In the genomic region with DNA sequence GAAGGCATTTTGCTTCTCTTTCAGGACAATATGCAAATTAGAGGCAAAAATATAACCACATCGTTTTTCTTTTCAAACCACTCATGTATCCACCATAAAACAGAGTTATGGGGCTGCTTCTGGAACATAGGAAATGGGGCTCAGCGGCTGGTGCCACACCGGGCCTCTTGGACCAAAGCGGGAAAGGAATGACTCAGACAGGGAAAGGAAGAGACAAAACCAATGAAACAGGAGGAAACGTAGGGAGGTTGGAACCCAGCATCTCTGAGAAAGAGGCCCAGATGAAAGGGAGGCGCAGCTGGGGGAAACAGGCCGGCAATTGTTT, we compare ENCODE assay signal across 15 cellular contexts. TPM values are rescaled to one million over a fixed set of nuclear protein-coding genes. Genes with fewer than 3 reads are reported as not detected.
DNase-seq lines count a peak whose midpoint lies in the region; ATAC-seq and TF ChIP-seq lines count a peak whose summit lies in the region.
"Had no signal": no experiment of that assay in that cellular context is flagged by ENCODE, and none has a peak within 500 bp of the region (broad histone marks: within the 10 kb centered on the region; RNA-seq: fewer than 3 reads in every experiment).

No MANE protein-coding gene starts in this region.

- TF ChIP-seq POLR2A in esophagus squamous epithelium (IDR thresholded peaks at IDR 0.05): no peak

- POLR2A ChIA-PET in Panc1 (lab: Charles Lee): no interaction called here

- H3K4me3 ChIP-seq in Panc1 (ENCODE audit: low read depth in 2 of 2, low read length in 2 of 2) (no peak overlapping the region), esophagus squamous epithelium (no peak overlapping the region), psoas muscle (no peak overlapping the region)
- H3K4me3 ChIP-seq: GM12878 had no signal

- TF ChIP-seq CTCF in C4-2B (conservative IDR thresholded peaks at IDR 0.05): no peak
- TF ChIP-seq CTCF in Panc1 (IDR thresholded peaks at IDR 0.05): no peak
- TF ChIP-seq CTCF in esophagus squamous epithelium (IDR thresholded peaks at IDR 0.05): no peak
- no peak for TF ChIP-seq CTCF in psoas muscle (IDR thresholded peaks at IDR 0.05)

- WGBS in esophagus squamous epithelium, 2 donors: 37 to 48% methylated on average over 7 of the region's 7 CpGs
- WGBS in psoas muscle, 3 donors: 38 to 56% (median 46%) methylated on average over 7 of the region's 7 CpGs

- no TSS peak for BruUV-seq in Panc1 (replicated peaks; lab: Mats Ljungman, UMichigan)

- no peaks in the 10 kb centered on the region for H3K36me3 ChIP-seq in Panc1 (ENCODE audit: control insufficient read depth, insufficient read depth, low read length)
- no peaks in the 10 kb centered on the region for H3K36me3 ChIP-seq in esophagus squamous epithelium
- no peaks in the 10 kb centered on the region for H3K36me3 ChIP-seq in psoas muscle (ENCODE audit: insufficient read depth in 1 of 2, low read depth in 1 of 2)
- H3K36me3 ChIP-seq: neutrophil had no signal

- in situ Hi-C loops in Panc1 (cut with HindIII; ENCODE audit: low pct_unique_long_range_greater_than_20kb, low sequenced_read_pairs): no loop called here

- CTCF ChIA-PET in Panc1 (lab: Charles Lee): no interaction called here

- DNase-seq in Panc1 (ENCODE audit: low read depth, low spot score): no peak
- DNase-seq in esophagus squamous epithelium (lab: John Stamatoyannopoulos, UW): no peak
- DNase-seq in psoas muscle: peak in 1 of 2 donors; percentile 12
- no peak for DNase-seq in activated gamma-delta T cell treated with Interleukin-2 at 50 U/mL for 16 hours
- DNase-seq in NOMO-1 (lab: John Stamatoyannopoulos, UW; ENCODE audit: unreplicated experiment in 2 of 2): no peak
- DNase-seq in NCI-H1048 (lab: John Stamatoyannopoulos, UW): no peak
- no peak for DNase-seq in effector CD4-positive, alpha-beta T cell
- DNase-seq: activated CD8-positive, alpha-beta memory T cell treated with anti-CD3 and anti-CD28 coated beads, Interleukin-2, amount 10 ng/mL, durations not matched to agents 7 days and 5 days; DND-41; foreskin keratinocyte; MV-4-11 had no signal

- H3K4me1 ChIP-seq in Panc1 (ENCODE audit: control insufficient read depth, insufficient read depth, low read length): peaks cover 69% of the 10 kb centered on the region
- peaks cover 37 to 94% (median 72%) of the 10 kb centered on the region in 3 donors for H3K4me1 ChIP-seq in esophagus squamous epithelium
- peaks cover 79% of the 10 kb centered on the region for H3K4me1 ChIP-seq in psoas muscle
- H3K4me1 ChIP-seq: foreskin keratinocyte had no signal

- H3K27ac ChIP-seq in C4-2B (peak overlapping the region; percentile 67), Panc1 (ENCODE audit: low read length) (peak overlapping the region; percentile 74; the same call in 1 of the 2 replicates), esophagus squamous epithelium (peak overlapping the region; percentile 55 to 98 (median 75)), psoas muscle (peak overlapping the region; percentile 73)
- H3K27ac ChIP-seq: foreskin keratinocyte, neutrophil had no signal

- H3K9me3 ChIP-seq in Panc1 (ENCODE audit: control insufficient read depth, insufficient read depth, low read depth, low read length): no peaks in the 10 kb centered on the region
- no peaks in the 10 kb centered on the region for H3K9me3 ChIP-seq in esophagus squamous epithelium
- H3K9me3 ChIP-seq in psoas muscle: no peaks in the 10 kb centered on the region
- H3K9me3 ChIP-seq: neutrophil had no signal

- H3K27me3 ChIP-seq in Panc1 (ENCODE audit: control insufficient read depth, insufficient read depth, low read length) (no peaks in the 10 kb centered on the region), esophagus squamous epithelium (no peaks in the 10 kb centered on the region), psoas muscle (ENCODE audit: insufficient read depth in 3 of 3, low read length in 2 of 3) (no peaks in the 10 kb centered on the region)
- H3K27me3 ChIP-seq: foreskin keratinocyte, neutrophil had no signal

- ATAC-seq in Panc1 (0 out of 2 replicates have a peak, but pooled peaks have one; percentile 3), psoas muscle (no peak)
- ATAC-seq: activated CD8-positive, alpha-beta memory T cell treated with anti-CD3 and anti-CD28 coated beads, Interleukin-2, amount 10 ng/mL, durations not matched to agents 7 days and 5 days; foreskin keratinocyte; GM12878 had no signal

- intact Hi-C loops in Panc1 (cut with micrococcal nuclease; ENCODE audit: unreplicated experiment) (no loop called here), esophagus squamous epithelium (cut with DNase I) (no loop called here), psoas muscle (cut with DNase I) (no loop called here)

RNA-seq across cellular contexts. Expression of a gene that starts 28.5 kb away (rescaled TPM):
- total RNA-seq in Panc1 (2021; ENCODE audit: unreplicated experiment) (103 TPM), esophagus squamous epithelium (10 to 100 TPM in 3 of 4 donors, 1 to 10 TPM in 1; 7.4 to 27.3 (median 18.4) TPM), psoas muscle (10 to 100 TPM; 31.1 to 67.2 (median 47.4) TPM)
- polyA plus RNA-seq in Panc1 (2012; ENCODE audit: insufficient read length): 107 TPM
- 10 to 100 TPM; 28.0 to 56.5 (median 46.4) TPM for polyA plus RNA-seq in psoas muscle
- total RNA-seq: activated CD8-positive, alpha-beta memory T cell treated with anti-CD3 and anti-CD28 coated beads, Interleukin-2, amount 10 ng/mL, durations not matched to agents 7 days and 5 days; B cell had no signal
